Comparison of ENCODE assay signal across 1 cellular context in the genomic region with DNA sequence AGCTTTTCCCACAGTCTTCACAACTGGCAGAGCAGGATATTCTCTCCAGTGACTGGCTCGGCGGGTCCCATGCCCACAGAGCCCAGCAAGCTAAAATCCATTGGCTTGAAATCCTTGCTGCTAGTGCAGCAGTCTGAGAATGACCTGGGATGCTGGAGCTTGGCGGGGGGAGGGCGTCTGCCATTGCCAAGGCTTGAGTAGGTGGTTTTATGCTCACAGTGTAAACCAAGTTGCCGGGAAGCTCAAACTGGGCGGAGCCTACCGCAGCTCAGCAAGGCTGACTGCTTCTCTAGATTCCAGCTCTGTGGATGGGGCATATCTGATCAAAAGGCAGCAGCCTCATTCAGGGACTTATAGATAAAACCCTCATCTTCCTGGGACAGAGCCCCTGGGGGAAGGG.
TF ChIP-seq lines count a peak whose summit lies in the region.

No MANE protein-coding gene starts in this region.

TF ChIP-seq in GM23338, 12 proteins besides CTCF, POLR2A, EP300 and RAD21 (continued from another document):
- TF ChIP-seq, protein P1, sequence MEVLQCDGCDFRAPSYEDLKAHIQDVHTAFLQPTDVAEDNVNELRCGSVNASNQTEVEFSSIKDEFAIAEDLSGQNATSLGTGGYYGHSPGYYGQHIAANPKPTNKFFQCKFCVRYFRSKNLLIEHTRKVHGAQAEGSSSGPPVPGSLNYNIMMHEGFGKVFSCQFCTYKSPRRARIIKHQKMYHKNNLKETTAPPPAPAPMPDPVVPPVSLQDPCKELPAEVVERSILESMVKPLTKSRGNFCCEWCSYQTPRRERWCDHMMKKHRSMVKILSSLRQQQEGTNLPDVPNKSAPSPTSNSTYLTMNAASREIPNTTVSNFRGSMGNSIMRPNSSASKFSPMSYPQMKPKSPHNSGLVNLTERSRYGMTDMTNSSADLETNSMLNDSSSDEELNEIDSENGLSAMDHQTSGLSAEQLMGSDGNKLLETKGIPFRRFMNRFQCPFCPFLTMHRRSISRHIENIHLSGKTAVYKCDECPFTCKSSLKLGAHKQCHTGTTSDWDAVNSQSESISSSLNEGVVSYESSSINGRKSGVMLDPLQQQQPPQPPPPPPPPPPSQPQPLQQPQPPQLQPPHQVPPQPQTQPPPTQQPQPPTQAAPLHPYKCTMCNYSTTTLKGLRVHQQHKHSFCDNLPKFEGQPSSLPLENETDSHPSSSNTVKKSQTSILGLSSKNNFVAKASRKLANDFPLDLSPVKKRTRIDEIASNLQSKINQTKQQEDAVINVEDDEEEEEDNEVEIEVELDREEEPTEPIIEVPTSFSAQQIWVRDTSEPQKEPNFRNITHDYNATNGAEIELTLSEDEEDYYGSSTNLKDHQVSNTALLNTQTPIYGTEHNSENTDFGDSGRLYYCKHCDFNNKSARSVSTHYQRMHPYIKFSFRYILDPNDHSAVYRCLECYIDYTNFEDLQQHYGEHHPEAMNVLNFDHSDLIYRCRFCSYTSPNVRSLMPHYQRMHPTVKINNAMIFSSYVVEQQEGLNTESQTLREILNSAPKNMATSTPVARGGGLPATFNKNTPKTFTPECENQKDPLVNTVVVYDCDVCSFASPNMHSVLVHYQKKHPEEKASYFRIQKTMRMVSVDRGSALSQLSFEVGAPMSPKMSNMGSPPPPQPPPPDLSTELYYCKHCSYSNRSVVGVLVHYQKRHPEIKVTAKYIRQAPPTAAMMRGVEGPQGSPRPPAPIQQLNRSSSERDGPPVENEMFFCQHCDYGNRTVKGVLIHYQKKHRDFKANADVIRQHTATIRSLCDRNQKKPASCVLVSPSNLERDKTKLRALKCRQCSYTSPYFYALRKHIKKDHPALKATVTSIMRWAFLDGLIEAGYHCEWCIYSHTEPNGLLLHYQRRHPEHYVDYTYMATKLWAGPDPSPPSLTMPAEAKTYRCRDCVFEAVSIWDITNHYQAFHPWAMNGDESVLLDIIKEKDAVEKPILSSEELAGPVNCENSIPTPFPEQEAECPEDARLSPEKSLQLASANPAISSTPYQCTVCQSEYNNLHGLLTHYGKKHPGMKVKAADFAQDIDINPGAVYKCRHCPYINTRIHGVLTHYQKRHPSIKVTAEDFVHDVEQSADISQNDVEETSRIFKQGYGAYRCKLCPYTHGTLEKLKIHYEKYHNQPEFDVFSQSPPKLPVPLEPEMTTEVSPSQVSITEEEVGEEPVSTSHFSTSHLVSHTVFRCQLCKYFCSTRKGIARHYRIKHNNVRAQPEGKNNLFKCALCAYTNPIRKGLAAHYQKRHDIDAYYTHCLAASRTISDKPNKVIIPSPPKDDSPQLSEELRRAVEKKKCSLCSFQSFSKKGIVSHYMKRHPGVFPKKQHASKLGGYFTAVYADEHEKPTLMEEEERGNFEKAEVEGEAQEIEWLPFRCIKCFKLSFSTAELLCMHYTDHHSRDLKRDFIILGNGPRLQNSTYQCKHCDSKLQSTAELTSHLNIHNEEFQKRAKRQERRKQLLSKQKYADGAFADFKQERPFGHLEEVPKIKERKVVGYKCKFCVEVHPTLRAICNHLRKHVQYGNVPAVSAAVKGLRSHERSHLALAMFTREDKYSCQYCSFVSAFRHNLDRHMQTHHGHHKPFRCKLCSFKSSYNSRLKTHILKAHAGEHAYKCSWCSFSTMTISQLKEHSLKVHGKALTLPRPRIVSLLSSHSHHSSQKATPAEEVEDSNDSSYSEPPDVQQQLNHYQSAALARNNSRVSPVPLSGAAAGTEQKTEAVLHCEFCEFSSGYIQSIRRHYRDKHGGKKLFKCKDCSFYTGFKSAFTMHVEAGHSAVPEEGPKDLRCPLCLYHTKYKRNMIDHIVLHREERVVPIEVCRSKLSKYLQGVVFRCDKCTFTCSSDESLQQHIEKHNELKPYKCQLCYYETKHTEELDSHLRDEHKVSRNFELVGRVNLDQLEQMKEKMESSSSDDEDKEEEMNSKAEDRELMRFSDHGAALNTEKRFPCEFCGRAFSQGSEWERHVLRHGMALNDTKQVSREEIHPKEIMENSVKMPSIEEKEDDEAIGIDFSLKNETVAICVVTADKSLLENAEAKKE (CRISPR knock-in tag; IDR thresholded peaks at IDR 0.05) = no peak
- TF ChIP-seq POLR2AphosphoS5 (IDR thresholded peaks at IDR 0.05; ENCODE audit: low read depth) (no peak), EZH2 (IDR thresholded peaks at IDR 0.05; ENCODE audit: low read depth, unreplicated experiment) (no peak), STAT1 (IDR thresholded peaks at IDR 0.05; ENCODE audit: unreplicated experiment) (no peak), EZH2phosphoT487 (IDR thresholded peaks at IDR 0.05; ENCODE audit: unreplicated experiment) (no peak), ZNF114 (CRISPR knock-in tag; IDR thresholded peaks at IDR 0.05) (no peak), ZNF331 (CRISPR knock-in tag; IDR thresholded peaks at IDR 0.05; ENCODE audit: low read depth) (no peak)
- TF ChIP-seq, protein P2, sequence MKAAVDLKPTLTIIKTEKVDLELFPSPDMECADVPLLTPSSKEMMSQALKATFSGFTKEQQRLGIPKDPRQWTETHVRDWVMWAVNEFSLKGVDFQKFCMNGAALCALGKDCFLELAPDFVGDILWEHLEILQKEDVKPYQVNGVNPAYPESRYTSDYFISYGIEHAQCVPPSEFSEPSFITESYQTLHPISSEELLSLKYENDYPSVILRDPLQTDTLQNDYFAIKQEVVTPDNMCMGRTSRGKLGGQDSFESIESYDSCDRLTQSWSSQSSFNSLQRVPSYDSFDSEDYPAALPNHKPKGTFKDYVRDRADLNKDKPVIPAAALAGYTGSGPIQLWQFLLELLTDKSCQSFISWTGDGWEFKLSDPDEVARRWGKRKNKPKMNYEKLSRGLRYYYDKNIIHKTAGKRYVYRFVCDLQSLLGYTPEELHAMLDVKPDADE (IDR thresholded peaks at IDR 0.05) = no peak
